Comparison of ENCODE assay signal across 21 cellular contexts in genomic region chr5:147101654-147102053, GRCh38.
A peak's percentile ranks its signal among the peaks of the same experiment; 100 is the strongest.
DNase-seq lines count a peak whose midpoint lies in the region; ATAC-seq and TF ChIP-seq lines count a peak whose summit lies in the region.
"Had no signal": no experiment of that assay in that cellular context is flagged by ENCODE, and none has a peak within 500 bp of the region (broad histone marks: within the 10 kb centered on the region; RNA-seq: fewer than 3 reads in every experiment).

No MANE protein-coding gene starts in this region.

- DNase-seq in AG10803 (ENCODE audit: low read depth), result peak; percentile 3
- peak; percentile 35 for DNase-seq in MG63
- DNase-seq in astrocyte of the spinal cord (ENCODE audit: low read depth, low spot score), result peak; percentile 27
- peak; percentile 5 for DNase-seq in mesenchymal stem cell
- no peak for DNase-seq in right atrium auricular region (ENCODE audit: low spot score)
- DNase-seq in stimulated activated CD4-positive, alpha-beta T cell treated with anti-CD3 and anti-CD28 coated beads, Interleukin-2, amount 100 ng/mL, for 48 hours, result no peak
- no peak for DNase-seq in NCI-H2029 (lab: John Stamatoyannopoulos, UW)
- DNase-seq: ACHN; CD8-positive, alpha-beta T cell; cerebellar nuclear complex; effector memory CD4-positive, alpha-beta T cell; H9; kidney; mammary epithelial cell; NCI-H2081 treated with DMSO at 0.1 percent for 48 hours; NCI-H748 treated with DMSO at 0.1 percent for 48 hours; OCI-M1; stimulated activated naive B cell treated with anti-CD40 and anti-IgM and Interleukin-4, amounts not matched to agents 10 μg/mL and 1 μg/mL and 100 μg/mL, for 72 hours; transverse colon had no signal

- H3K4me3 ChIP-seq in AG10803 (ENCODE audit: low read length) (no peak overlapping the region), MG63 (no peak overlapping the region), astrocyte of the spinal cord (ENCODE audit: low read depth, low read length) (no peak overlapping the region), mesenchymal stem cell (ENCODE audit: insufficient read depth in 1 of 2, low read depth in 1 of 2, low read length in 2 of 2) (no peak overlapping the region), right atrium auricular region (no peak overlapping the region)
- H3K4me3 ChIP-seq: hepatocyte, transverse colon had no signal

- no peak overlapping the region for H2AFZ ChIP-seq in mesenchymal stem cell (ENCODE audit: low read depth, low read length)
- H2AFZ ChIP-seq: hepatocyte had no signal

- no peak overlapping the region for H4K8ac ChIP-seq in mesenchymal stem cell (ENCODE audit: low read length)

- no peaks in the 10 kb centered on the region for H3K27me3 ChIP-seq in MG63
- no peaks in the 10 kb centered on the region for H3K27me3 ChIP-seq in mesenchymal stem cell (ENCODE audit: control insufficient read depth in 1 of 2, insufficient read depth in 1 of 2, low read length in 2 of 2)
- H3K27me3 ChIP-seq in right atrium auricular region, result no peaks in the 10 kb centered on the region
- H3K27me3 ChIP-seq: hepatocyte, transverse colon had no signal

- TF ChIP-seq CTCF in AG10803 (conservative IDR thresholded peaks at IDR 0.05; ENCODE audit: low read length) (no peak), astrocyte of the spinal cord (IDR thresholded peaks at IDR 0.05; ENCODE audit: low read depth, low read length) (no peak), right atrium auricular region (IDR thresholded peaks at IDR 0.05) (no peak)

- H3K79me1 ChIP-seq in mesenchymal stem cell (replicated peaks; ENCODE audit: low read length, poor library complexity, severe bottlenecking), result no peaks in the 10 kb centered on the region

- H3K9ac ChIP-seq in mesenchymal stem cell (ENCODE audit: low read length), result no peak overlapping the region

- in situ Hi-C loops in astrocyte of the spinal cord (cut with HindIII; ENCODE audit: low sequenced_read_pairs), result no loop called here

- H2BK12ac ChIP-seq in mesenchymal stem cell (ENCODE audit: low read length in 2 of 2), result no peak overlapping the region

- H3K36me3 ChIP-seq in MG63, result no peaks in the 10 kb centered on the region
- H3K36me3 ChIP-seq in mesenchymal stem cell (ENCODE audit: control insufficient read depth in 1 of 2, insufficient read depth in 2 of 2, low read depth in 1 of 2, low read length in 2 of 2), result no peaks in the 10 kb centered on the region
- H3K36me3 ChIP-seq in right atrium auricular region, result no peaks in the 10 kb centered on the region
- H3K36me3 ChIP-seq: transverse colon had no signal

- H2BK15ac ChIP-seq in mesenchymal stem cell (ENCODE audit: low read depth, poor library complexity, severe bottlenecking), result no peak overlapping the region

- H3K27ac ChIP-seq in mesenchymal stem cell (ENCODE audit: low read length, poor library complexity, severe bottlenecking) (no peak overlapping the region), right atrium auricular region (no peak overlapping the region)
- H3K27ac ChIP-seq: hepatocyte, transverse colon had no signal

- H3K23ac ChIP-seq in mesenchymal stem cell (ENCODE audit: low read length in 2 of 2), result no peak overlapping the region

- no peak overlapping the region for H2BK5ac ChIP-seq in mesenchymal stem cell (ENCODE audit: low read depth, low read length, poor library complexity, severe bottlenecking)

- no peak overlapping the region for H3K14ac ChIP-seq in mesenchymal stem cell (ENCODE audit: low read length in 2 of 2)

- 98% methylated on average over 3 of the region's 3 CpGs for WGBS in mesenchymal stem cell

- H4K91ac ChIP-seq in mesenchymal stem cell (ENCODE audit: low read length), result no peak overlapping the region

- H3K4me1 ChIP-seq in mesenchymal stem cell (ENCODE audit: control insufficient read depth, insufficient read depth, low read depth, low read length) (no peaks in the 10 kb centered on the region), right atrium auricular region (peaks cover 0 to 12% of the 10 kb centered on the region in 2 donors)

- no peak overlapping the region for H3K18ac ChIP-seq in mesenchymal stem cell (ENCODE audit: low read depth in 1 of 2, low read length in 2 of 2)

- H2BK120ac ChIP-seq in mesenchymal stem cell (ENCODE audit: low read depth, low read length), result no peak overlapping the region

- no peak overlapping the region for H3K4ac ChIP-seq in mesenchymal stem cell (ENCODE audit: low read depth in 1 of 2, low read length in 2 of 2)

- H2AK5ac ChIP-seq in mesenchymal stem cell (ENCODE audit: low read length, severe bottlenecking), result no peak overlapping the region

- H3K4me2 ChIP-seq in mesenchymal stem cell (ENCODE audit: low read length, poor library complexity, severe bottlenecking), result no peak overlapping the region
- H3K4me2 ChIP-seq: hepatocyte had no signal

- no peak for ATAC-seq in HG03520 (IDR thresholded peaks at IDR 0.05; ENCODE audit: unreplicated experiment)
- ATAC-seq: CD8-positive, alpha-beta T cell; stimulated activated naive B cell treated with anti-CD40 and anti-IgM and Interleukin-4, amounts not matched to agents 10 μg/mL and 1 μg/mL and 100 μg/mL, for 72 hours had no signal

- H3K9me3 ChIP-seq in MG63 (no peaks in the 10 kb centered on the region; the same call in 1 of the 2 replicates), mesenchymal stem cell (ENCODE audit: control insufficient read depth, low read length) (no peaks in the 10 kb centered on the region), right atrium auricular region (no peaks in the 10 kb centered on the region)
- H3K9me3 ChIP-seq: transverse colon had no signal

Comparison
In these comparisons a context has a peak if more than half of its experiments do, and no peak if none do; other contexts are left out.
1. DNase-seq: peak in AG10803 (single experiment), MG63 (single experiment), astrocyte of the spinal cord (single experiment) and mesenchymal stem cell (single experiment); none in right atrium auricular region (single experiment), stimulated activated CD4-positive, alpha-beta T cell treated with anti-CD3 and anti-CD28 coated beads, Interleukin-2, amount 100 ng/mL, for 48 hours (0 of 2) and NCI-H2029 (single experiment).